ENCODE assay signal across 11 cellular contexts in genomic region chr16:11034005-11034404, GRCh38.
A peak's percentile ranks its signal among the peaks of the same experiment; 100 is the strongest.
DNase-seq lines count a peak whose midpoint lies in the region; ATAC-seq and TF ChIP-seq lines count a peak whose summit lies in the region.
"Had no signal": no experiment of that assay in that cellular context is flagged by ENCODE, and none has a peak within 500 bp of the region (broad histone marks: within the 10 kb centered on the region; RNA-seq: fewer than 3 reads in every experiment).

No MANE protein-coding gene starts in this region.

- H3K27ac ChIP-seq in RWPE2 (ENCODE audit: poor library complexity, severe bottlenecking) (peak overlapping the region; percentile 9), sigmoid colon (peak overlapping the region; percentile 46 to 73 (median 60))

- DNase-seq in BJ (ENCODE audit: low read depth): peak; percentile 69
- no peak for DNase-seq in RWPE2 (ENCODE audit: low spot score)
- DNase-seq in fibroblast of the conjunctiva (ENCODE audit: low read depth): peak; percentile 95
- DNase-seq in sigmoid colon: peak; percentile 84
- no peak for DNase-seq in effector CD4-positive, alpha-beta T cell
- DNase-seq in NCI-H1694 (lab: John Stamatoyannopoulos, UW): no peak
- DNase-seq in medulla oblongata (ENCODE audit: extremely low spot score): no peak
- DNase-seq: islet precursor cell, NCI-H1930, upper lobe of left lung had no signal

- H3K4me1 ChIP-seq in RWPE2 (ENCODE audit: insufficient read depth, poor library complexity, severe bottlenecking): peaks cover 9% of the 10 kb centered on the region
- peaks cover 0 to 23% (median 10%) of the 10 kb centered on the region in 4 donors for H3K4me1 ChIP-seq in sigmoid colon

- CTCF ChIA-PET in BJ (lab: Yijun Ruan, JAX): interaction anchor here (0.8 to 1.3 kb wide), 3 partner anchors 13 to 29 kb away, joined by 3 to 4 read pairs (median 4); no protein-coding TSS in a partner anchor

- H3K9me3 ChIP-seq in RWPE2 (ENCODE audit: severe bottlenecking) (no peaks in the 10 kb centered on the region), sigmoid colon (no peaks in the 10 kb centered on the region)
- H3K9me3 ChIP-seq: upper lobe of left lung had no signal

- intact Hi-C loops in sigmoid colon (cut with DNase I): no loop called here

- no peak for TF ChIP-seq POLR2A in sigmoid colon (IDR thresholded peaks at IDR 0.05)

- POLR2A ChIA-PET in BJ (lab: Charles Lee): no interaction called here

- no peak for TF ChIP-seq CTCF in BJ (IDR thresholded peaks at IDR 0.05; ENCODE audit: insufficient read depth, low read depth, low read length)
- no peak for TF ChIP-seq CTCF in RWPE2 (IDR thresholded peaks at IDR 0.05; ENCODE audit: poor library complexity, severe bottlenecking)
- no peak for TF ChIP-seq CTCF in sigmoid colon (IDR thresholded peaks at IDR 0.05)

- ATAC-seq in RWPE2 (ENCODE audit: low read depth) (0 out of 3 replicates have a peak, but pooled peaks have one; percentile 21), HG02973 (IDR thresholded peaks at IDR 0.05; ENCODE audit: unreplicated experiment) (no peak)

- TF ChIP-seq EP300 in sigmoid colon (IDR thresholded peaks at IDR 0.05): no peak

- H3K27me3 ChIP-seq in BJ (ENCODE audit: control insufficient read depth, insufficient read depth, low read length): no peaks in the 10 kb centered on the region
- no peaks in the 10 kb centered on the region for H3K27me3 ChIP-seq in RWPE2 (ENCODE audit: insufficient read depth, poor library complexity, severe bottlenecking)
- no peaks in the 10 kb centered on the region for H3K27me3 ChIP-seq in sigmoid colon
- H3K27me3 ChIP-seq: upper lobe of left lung had no signal

- 84 to 87% methylated on average over 7 of the region's 7 CpGs for WGBS in sigmoid colon, 2 donors

- H3K4me3 ChIP-seq in BJ (ENCODE audit: low read depth, low read length) (no peak overlapping the region), RWPE2 (ENCODE audit: severe bottlenecking) (no peak overlapping the region), sigmoid colon (no peak overlapping the region)
- H3K4me3 ChIP-seq: upper lobe of left lung had no signal

- H3K36me3 ChIP-seq in BJ (ENCODE audit: control insufficient read depth, insufficient read depth, low read length) (peaks cover 3% of the 10 kb centered on the region; the same call in 1 of the 2 replicates), RWPE2 (ENCODE audit: low read depth) (no peaks in the 10 kb centered on the region; the same call in 1 of the 2 replicates), sigmoid colon (peaks cover 0 to 22% (median 8%) of the 10 kb centered on the region in 4 donors)

Comparison
In these comparisons a context has a peak if more than half of its experiments do, and no peak if none do; other contexts are left out.
1. DNase-seq: peak in BJ (single experiment), fibroblast of the conjunctiva (single experiment) and sigmoid colon (single experiment); none in RWPE2 (single experiment), effector CD4-positive, alpha-beta T cell (single experiment), NCI-H1694 (single experiment) and medulla oblongata (single experiment).